16 cellular contexts compared by ENCODE assay signal in the genomic region with DNA sequence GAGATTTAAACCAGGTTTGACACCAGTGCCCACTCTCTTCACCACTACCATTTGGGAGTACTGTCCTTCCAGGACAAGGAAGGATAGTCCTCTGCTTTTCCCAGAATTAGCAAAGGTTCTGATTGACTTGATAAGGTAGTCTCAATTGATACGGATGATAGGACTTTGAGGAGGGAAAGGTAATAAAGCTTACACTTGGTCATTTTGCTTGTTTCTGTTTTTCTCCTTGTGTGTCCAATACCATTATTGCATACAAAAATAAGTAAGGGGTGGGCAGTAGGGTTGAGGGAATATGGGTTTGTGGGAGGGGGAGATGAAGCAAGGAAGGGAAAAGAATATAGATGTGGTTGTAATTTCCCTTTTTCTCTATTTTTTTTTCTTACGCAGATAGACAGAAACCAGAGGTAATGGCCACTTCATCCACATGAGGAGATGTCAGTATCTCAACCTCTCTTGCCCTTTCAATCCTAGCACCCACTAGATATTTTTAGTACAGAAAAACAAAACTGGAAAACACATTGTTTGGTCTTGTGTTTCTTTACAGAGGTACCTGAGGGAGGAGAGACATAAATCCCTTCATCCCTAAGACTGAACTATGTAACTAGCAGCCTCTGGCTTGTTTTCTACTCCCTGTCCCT. TPM values are rescaled to one million over a fixed set of nuclear protein-coding genes. Genes with fewer than 3 reads are reported as not detected.
DNase-seq lines count a peak whose midpoint lies in the region; TF ChIP-seq lines count a peak whose summit lies in the region.
"Had no signal": no experiment of that assay in that cellular context is flagged by ENCODE, and none has a peak within 500 bp of the region (broad histone marks: within the 10 kb centered on the region; RNA-seq: fewer than 3 reads in every experiment).

No MANE protein-coding gene starts in this region.

- H3K4me1 ChIP-seq in KMS-11 (ENCODE audit: low read depth, poor library complexity, severe bottlenecking) (peaks cover 26% of the 10 kb centered on the region), neural progenitor cell (peaks cover 6% of the 10 kb centered on the region), OCI-LY7 (ENCODE audit: insufficient read depth, low read length, poor library complexity, severe bottlenecking) (no peaks in the 10 kb centered on the region)

- BruUV-seq in OCI-LY7 (replicated peaks; lab: Mats Ljungman, UMichigan), result no TSS peak

- POLR2A ChIA-PET in activated CD4-positive, alpha-beta memory T cell treated with anti-CD3 and anti-CD28 coated beads, Interleukin-2, amount 10 ng/mL, durations not matched to agents 7 days and 5 days (lab: Charles Lee), result interaction anchor here (0.8 to 7.7 kb wide), 8 partner anchors 9 to 232 kb away, joined by 3 to 148 read pairs (median 4); partner anchors contain the start of genes CDC42SE1, MINDY1, MLLT11 and VPS72
- POLR2A ChIA-PET in activated CD4-positive, alpha-beta memory T cell treated with anti-CD3 and anti-CD28 coated beads for 36 hours (lab: Charles Lee), result interaction anchor here (0.8 kb wide), 1 partner anchor 8 kb away, joined by 4 read pairs; no protein-coding TSS in a partner anchor
- POLR2A ChIA-PET in OCI-LY7 (lab: Charles Lee), result interaction anchor here (0.7 to 1.3 kb wide), 2 partner anchors 10 to 43 kb away, joined by 3 to 7 read pairs; partner anchors contain the start of genes CDC42SE1 and MLLT11

- peak overlapping the region; percentile 3 for H3K4me3 ChIP-seq in KMS-11 (IDR thresholded peaks at IDR 0.05; ENCODE audit: insufficient read depth, low read depth, low read length)
- peak overlapping the region; percentile 14 for H3K4me3 ChIP-seq in neural progenitor cell
- H3K4me3 ChIP-seq in OCI-LY7 (ENCODE audit: low read depth, low read length, poor library complexity, severe bottlenecking), result no peak overlapping the region
- H3K4me3 ChIP-seq: sigmoid colon, SJSA1 had no signal

- peaks cover 52% of the 10 kb centered on the region for H3K36me3 Mint-ChIP-seq in activated CD4-positive, alpha-beta memory T cell treated with anti-CD3 and anti-CD28 coated beads, Interleukin-2, amount 10 ng/mL, durations not matched to agents 7 days and 5 days (ENCODE audit: low read depth)
- peaks cover 38% of the 10 kb centered on the region for H3K36me3 Mint-ChIP-seq in activated CD4-positive, alpha-beta memory T cell treated with anti-CD3 and anti-CD28 coated beads for 36 hours
- peaks cover 24% of the 10 kb centered on the region for H3K36me3 Mint-ChIP-seq in brain
- peaks cover 19% of the 10 kb centered on the region for H3K36me3 Mint-ChIP-seq in neural progenitor cell

- H3K9me3 Mint-ChIP-seq in activated CD4-positive, alpha-beta memory T cell treated with anti-CD3 and anti-CD28 coated beads, Interleukin-2, amount 10 ng/mL, durations not matched to agents 7 days and 5 days, result no peaks in the 10 kb centered on the region
- H3K9me3 Mint-ChIP-seq in activated CD4-positive, alpha-beta memory T cell treated with anti-CD3 and anti-CD28 coated beads for 36 hours, result no peaks in the 10 kb centered on the region
- H3K9me3 Mint-ChIP-seq in brain (no peaks in the 10 kb centered on the region), neural progenitor cell (no peaks in the 10 kb centered on the region)

- H3K4me2 ChIP-seq in KMS-11 (peak overlapping the region; percentile 1; the same call in 1 of the 2 replicates), neural progenitor cell (peak overlapping the region; percentile 33), OCI-LY7 (ENCODE audit: low read length) (no peak overlapping the region)

- H3K27me3 ChIP-seq in KMS-11 (ENCODE audit: insufficient read depth, low read depth), result no peaks in the 10 kb centered on the region
- H3K27me3 ChIP-seq in neural progenitor cell, result no peaks in the 10 kb centered on the region
- H3K27me3 ChIP-seq: sigmoid colon, SJSA1 had no signal

- H3K9me2 ChIP-seq in OCI-LY7 (ENCODE audit: insufficient read depth, low read length), result no peaks in the 10 kb centered on the region

- H2AFZ ChIP-seq in KMS-11 (ENCODE audit: low read depth), result no peak overlapping the region
- no peak overlapping the region for H2AFZ ChIP-seq in neural progenitor cell (replicated peaks)
- H2AFZ ChIP-seq in OCI-LY7 (ENCODE audit: low read length), result no peak overlapping the region

- H3K9me3 ChIP-seq in neural progenitor cell (ENCODE audit: low read depth), result no peaks in the 10 kb centered on the region
- no peaks in the 10 kb centered on the region for H3K9me3 ChIP-seq in OCI-LY7 (ENCODE audit: low read length)
- H3K9me3 ChIP-seq: sigmoid colon, SJSA1 had no signal

- H3K9ac ChIP-seq in KMS-11 (no peak overlapping the region), neural progenitor cell (no peak overlapping the region)

- peak overlapping the region; percentile 35 for H3K27ac Mint-ChIP-seq in activated CD4-positive, alpha-beta memory T cell treated with anti-CD3 and anti-CD28 coated beads, Interleukin-2, amount 10 ng/mL, durations not matched to agents 7 days and 5 days
- no peak overlapping the region for H3K27ac Mint-ChIP-seq in activated CD4-positive, alpha-beta memory T cell treated with anti-CD3 and anti-CD28 coated beads for 36 hours
- H3K27ac Mint-ChIP-seq in brain, result peak overlapping the region in 4 of 5 experiments; percentile 24 to 87 (median 80)
- no peak overlapping the region for H3K27ac Mint-ChIP-seq in neural progenitor cell

- no peaks in the 10 kb centered on the region for H4K20me1 ChIP-seq in KMS-11 (ENCODE audit: insufficient read depth)
- H4K20me1 ChIP-seq in neural progenitor cell (ENCODE audit: low read depth), result no peaks in the 10 kb centered on the region
- H4K20me1 ChIP-seq in OCI-LY7 (ENCODE audit: insufficient read depth, low read length), result no peaks in the 10 kb centered on the region

- H3K79me2 ChIP-seq in KMS-11 (ENCODE audit: insufficient read depth, low read depth), result no peaks in the 10 kb centered on the region
- H3K79me2 ChIP-seq in neural progenitor cell (ENCODE audit: low read depth), result peaks cover 14% of the 10 kb centered on the region
- no peaks in the 10 kb centered on the region for H3K79me2 ChIP-seq in OCI-LY7 (ENCODE audit: insufficient read depth, low read depth, low read length)

- peaks cover 22% of the 10 kb centered on the region; the same call in 1 of the 2 replicates for H3K36me3 ChIP-seq in KMS-11 (ENCODE audit: insufficient read depth)
- no peaks in the 10 kb centered on the region for H3K36me3 ChIP-seq in neural progenitor cell
- peaks cover 56% of the 10 kb centered on the region for H3K36me3 ChIP-seq in OCI-LY7 (ENCODE audit: insufficient read depth, low read length)

- H3K27ac ChIP-seq in KMS-11 (no peak overlapping the region; the same call in 1 of the 2 replicates), neural progenitor cell (peak overlapping the region; percentile 81), OCI-LY7 (ENCODE audit: low read depth, low read length, poor library complexity, severe bottlenecking) (no peak overlapping the region)
- H3K27ac ChIP-seq: SJSA1 had no signal

- CTCF ChIA-PET in activated CD4-positive, alpha-beta memory T cell treated with anti-CD3 and anti-CD28 coated beads, Interleukin-2, amount 10 ng/mL, durations not matched to agents 7 days and 5 days (lab: Charles Lee), result interaction anchor here (0.8 to 1.8 kb wide), 5 partner anchors 9 to 29 kb away, joined by 3 to 6 read pairs (median 5); partner anchors contain the start of gene CDC42SE1
- CTCF ChIA-PET in activated CD4-positive, alpha-beta memory T cell treated with anti-CD3 and anti-CD28 coated beads for 36 hours (lab: Charles Lee), result interaction anchor here (0.5 to 2.9 kb wide), 4 partner anchors 10 to 49 kb away, joined by 3 to 14 read pairs (median 6); partner anchors contain the start of genes CDC42SE1 and MLLT11
- CTCF ChIA-PET in OCI-LY7 (lab: Charles Lee; ENCODE audit: unreplicated experiment), result no interaction called here

- no peak overlapping the region for H3K4me3 Mint-ChIP-seq in activated CD4-positive, alpha-beta memory T cell treated with anti-CD3 and anti-CD28 coated beads, Interleukin-2, amount 10 ng/mL, durations not matched to agents 7 days and 5 days
- H3K4me3 Mint-ChIP-seq in activated CD4-positive, alpha-beta memory T cell treated with anti-CD3 and anti-CD28 coated beads for 36 hours, result no peak overlapping the region
- H3K4me3 Mint-ChIP-seq in brain (peak overlapping the region; percentile 39 to 97 (median 58)), neural progenitor cell (peak overlapping the region; percentile 53)

- DNase-seq in activated CD4-positive, alpha-beta memory T cell treated with anti-CD3 and anti-CD28 coated beads, Interleukin-2, amount 10 ng/mL, durations not matched to agents 7 days and 5 days, result no peak
- DNase-seq in activated CD4-positive, alpha-beta memory T cell treated with anti-CD3 and anti-CD28 coated beads for 36 hours, result no peak
- DNase-seq in neural progenitor cell (ENCODE audit: low spot score) (no peak), OCI-LY7 (ENCODE audit: low spot score) (no peak), mucosa of gallbladder (ENCODE audit: low spot score) (no peak)
- DNase-seq in stimulated activated CD4-positive, alpha-beta T cell treated with anti-CD3 and anti-CD28 coated beads, Interleukin-2, amount 100 ng/mL, for 48 hours, result no peak
- DNase-seq: activated CD8-positive, alpha-beta memory T cell treated with anti-CD3 and anti-CD28 coated beads, Interleukin-2, amount 50 U/mL, for 4 hours; amniotic stem cell; Calu3; left cardiac atrium; NCI-H1105; sigmoid colon; stimulated activated naive CD8-positive, alpha-beta T cell treated with anti-CD3 and anti-CD28 coated beads, Interleukin-15, Interleukin-2, amounts not matched to agents 100 U/mL and 50 U/mL, for 24 hours had no signal

- no peaks in the 10 kb centered on the region for H3K27me3 Mint-ChIP-seq in activated CD4-positive, alpha-beta memory T cell treated with anti-CD3 and anti-CD28 coated beads, Interleukin-2, amount 10 ng/mL, durations not matched to agents 7 days and 5 days
- H3K27me3 Mint-ChIP-seq in activated CD4-positive, alpha-beta memory T cell treated with anti-CD3 and anti-CD28 coated beads for 36 hours, result no peaks in the 10 kb centered on the region
- H3K27me3 Mint-ChIP-seq in brain, result peaks cover 5% of the 10 kb centered on the region
- H3K27me3 Mint-ChIP-seq in neural progenitor cell (ENCODE audit: insufficient read depth, low read depth), result peaks cover 12% of the 10 kb centered on the region

- H3F3A ChIP-seq in neural progenitor cell (ENCODE audit: low read depth), result peaks cover 47% of the 10 kb centered on the region

- intact Hi-C loops in activated CD4-positive, alpha-beta memory T cell treated with anti-CD3 and anti-CD28 coated beads for 36 hours (cut with micrococcal nuclease), result loop anchor here (10.0 kb wide), 1 partner anchor 685 kb away; the partner anchor contains the start of gene RPRD2
- intact Hi-C loops in OCI-LY7 (cut with micrococcal nuclease; ENCODE audit: unreplicated experiment), result no loop called here

- no peak for TF ChIP-seq CTCF in KMS-11 (conservative IDR thresholded peaks at IDR 0.05; ENCODE audit: low read depth, low read length)
- no peak for TF ChIP-seq CTCF in brain (conservative IDR thresholded peaks at IDR 0.05)
- TF ChIP-seq CTCF in neural progenitor cell (IDR thresholded peaks at IDR 0.05), result no peak
- TF ChIP-seq CTCF in OCI-LY7 (conservative IDR thresholded peaks at IDR 0.05; ENCODE audit: low read length), result no peak

- peaks cover 62% of the 10 kb centered on the region for H3K4me1 Mint-ChIP-seq in activated CD4-positive, alpha-beta memory T cell treated with anti-CD3 and anti-CD28 coated beads, Interleukin-2, amount 10 ng/mL, durations not matched to agents 7 days and 5 days
- H3K4me1 Mint-ChIP-seq in activated CD4-positive, alpha-beta memory T cell treated with anti-CD3 and anti-CD28 coated beads for 36 hours (ENCODE audit: low read depth), result peaks cover 53% of the 10 kb centered on the region
- H3K4me1 Mint-ChIP-seq in brain (peaks cover 39% of the 10 kb centered on the region), neural progenitor cell (peaks cover 24% of the 10 kb centered on the region)

RNA-seq across cellular contexts. Expression of gene C1orf56, which starts 2.6 kb away (rescaled TPM):
- total RNA-seq in activated CD4-positive, alpha-beta memory T cell treated with anti-CD3 and anti-CD28 coated beads, Interleukin-2, amount 10 ng/mL, durations not matched to agents 7 days and 5 days, result 1 to 10 TPM; 1.2 to 1.7 TPM
- 1 to 10 TPM; 1.5 to 1.8 TPM for total RNA-seq in activated CD4-positive, alpha-beta memory T cell treated with anti-CD3 and anti-CD28 coated beads for 36 hours
- polyA plus RNA-seq in brain (ENCODE audit: insufficient read depth, low read depth, low replicate concordance), result 16.2 TPM
- total RNA-seq in neural progenitor cell (ENCODE audit: low replicate concordance) (2.9 and 5.5 TPM in 2 replicates), OCI-LY7 (2022) (0.25 TPM in 1 of 2 replicates, not detected in the other), mucosa of gallbladder (12.5 TPM)
- 0.54 TPM in 1 of 2 replicates, not detected in the other for total RNA-seq in OCI-LY7 (2014; rRNA removed; shearing (Covaris generic))

RNA-seq across cellular contexts. Expression of gene CDC42SE1, which starts 9.3 kb away (rescaled TPM):
- 100 to 1,000 TPM; 345 to 347 TPM for total RNA-seq in activated CD4-positive, alpha-beta memory T cell treated with anti-CD3 and anti-CD28 coated beads, Interleukin-2, amount 10 ng/mL, durations not matched to agents 7 days and 5 days
- 100 to 1,000 TPM; 135 to 136 TPM for total RNA-seq in activated CD4-positive, alpha-beta memory T cell treated with anti-CD3 and anti-CD28 coated beads for 36 hours
- polyA plus RNA-seq in brain (ENCODE audit: insufficient read depth, low read depth, low replicate concordance), result 63.4 TPM
- total RNA-seq in neural progenitor cell (ENCODE audit: low replicate concordance) (50.7 and 54.9 TPM in 2 replicates), OCI-LY7 (2022) (59.5 and 63.3 TPM in 2 replicates), mucosa of gallbladder (87.3 TPM)
- 44.1 and 48.2 TPM in 2 replicates for total RNA-seq in OCI-LY7 (2014; rRNA removed; shearing (Covaris generic))

RNA-seq across cellular contexts. Expression of gene MLLT11, which starts 10.0 kb away (rescaled TPM):
- total RNA-seq in activated CD4-positive, alpha-beta memory T cell treated with anti-CD3 and anti-CD28 coated beads, Interleukin-2, amount 10 ng/mL, durations not matched to agents 7 days and 5 days, result 1 to 10 TPM; 3.2 to 3.4 TPM
- 1 to 10 TPM; 1.9 to 2.4 TPM for total RNA-seq in activated CD4-positive, alpha-beta memory T cell treated with anti-CD3 and anti-CD28 coated beads for 36 hours
- 145 TPM for polyA plus RNA-seq in brain (ENCODE audit: insufficient read depth, low read depth, low replicate concordance)
- 27.9 and 37.0 TPM in 2 replicates for total RNA-seq in neural progenitor cell (ENCODE audit: low replicate concordance)
- 4.2 and 4.7 TPM in 2 replicates for total RNA-seq in OCI-LY7 (2014; rRNA removed; shearing (Covaris generic))
- 4.7 and 4.8 TPM in 2 replicates for total RNA-seq in OCI-LY7 (2022)
- 3.6 TPM for total RNA-seq in mucosa of gallbladder

RNA-seq across cellular contexts. Expression of gene BNIPL, which starts 13.8 kb away (rescaled TPM):
- total RNA-seq in activated CD4-positive, alpha-beta memory T cell treated with anti-CD3 and anti-CD28 coated beads, Interleukin-2, amount 10 ng/mL, durations not matched to agents 7 days and 5 days, result 1 to 10 TPM in 1 of 2 experiments, under 1 TPM in 1; 0.98 to 1.2 TPM
- total RNA-seq in activated CD4-positive, alpha-beta memory T cell treated with anti-CD3 and anti-CD28 coated beads for 36 hours, result 1 to 10 TPM in 1 of 2 experiments, under 1 TPM in 1; 0.64 to 1.3 TPM
- polyA plus RNA-seq in brain (ENCODE audit: insufficient read depth, low read depth, low replicate concordance), result 0.53 TPM
- total RNA-seq in neural progenitor cell (ENCODE audit: low replicate concordance) (0.97 and 1.0 TPM in 2 replicates), OCI-LY7 (2022) (0.74 and 3.2 TPM in 2 replicates), mucosa of gallbladder (0.66 TPM)
- 1.6 and 2.1 TPM in 2 replicates for total RNA-seq in OCI-LY7 (2014; rRNA removed; shearing (Covaris generic))

RNA-seq across cellular contexts. Expression of gene GABPB2, which starts 20.4 kb away (rescaled TPM):
- 10 to 100 TPM; 24.5 to 25.9 TPM for total RNA-seq in activated CD4-positive, alpha-beta memory T cell treated with anti-CD3 and anti-CD28 coated beads, Interleukin-2, amount 10 ng/mL, durations not matched to agents 7 days and 5 days
- total RNA-seq in activated CD4-positive, alpha-beta memory T cell treated with anti-CD3 and anti-CD28 coated beads for 36 hours, result 10 to 100 TPM; 13.6 to 14.9 TPM
- polyA plus RNA-seq in brain (ENCODE audit: insufficient read depth, low read depth, low replicate concordance), result 5.5 TPM
- total RNA-seq in neural progenitor cell (ENCODE audit: low replicate concordance), result 6.5 and 6.9 TPM in 2 replicates
- 14.7 and 17.2 TPM in 2 replicates for total RNA-seq in OCI-LY7 (2014; rRNA removed; shearing (Covaris generic))
- 18.2 and 20.0 TPM in 2 replicates for total RNA-seq in OCI-LY7 (2022)
- total RNA-seq in mucosa of gallbladder, result 20.6 TPM

Comparison
In these comparisons a context has a peak if more than half of its experiments do, and no peak if none do; other contexts are left out.
1. H3K27ac Mint-ChIP-seq: peak in activated CD4-positive, alpha-beta memory T cell treated with anti-CD3 and anti-CD28 coated beads, Interleukin-2, amount 10 ng/mL, durations not matched to agents 7 days and 5 days (single experiment) and brain (4 of 5); none in activated CD4-positive, alpha-beta memory T cell treated with anti-CD3 and anti-CD28 coated beads for 36 hours (single experiment) and neural progenitor cell (single experiment).
2. H3K4me3 Mint-ChIP-seq: peak in brain (5 of 5) and neural progenitor cell (single experiment); none in activated CD4-positive, alpha-beta memory T cell treated with anti-CD3 and anti-CD28 coated beads, Interleukin-2, amount 10 ng/mL, durations not matched to agents 7 days and 5 days (single experiment) and activated CD4-positive, alpha-beta memory T cell treated with anti-CD3 and anti-CD28 coated beads for 36 hours (single experiment).